Comparison of ENCODE assay signal across 8 cellular contexts in the genomic region with DNA sequence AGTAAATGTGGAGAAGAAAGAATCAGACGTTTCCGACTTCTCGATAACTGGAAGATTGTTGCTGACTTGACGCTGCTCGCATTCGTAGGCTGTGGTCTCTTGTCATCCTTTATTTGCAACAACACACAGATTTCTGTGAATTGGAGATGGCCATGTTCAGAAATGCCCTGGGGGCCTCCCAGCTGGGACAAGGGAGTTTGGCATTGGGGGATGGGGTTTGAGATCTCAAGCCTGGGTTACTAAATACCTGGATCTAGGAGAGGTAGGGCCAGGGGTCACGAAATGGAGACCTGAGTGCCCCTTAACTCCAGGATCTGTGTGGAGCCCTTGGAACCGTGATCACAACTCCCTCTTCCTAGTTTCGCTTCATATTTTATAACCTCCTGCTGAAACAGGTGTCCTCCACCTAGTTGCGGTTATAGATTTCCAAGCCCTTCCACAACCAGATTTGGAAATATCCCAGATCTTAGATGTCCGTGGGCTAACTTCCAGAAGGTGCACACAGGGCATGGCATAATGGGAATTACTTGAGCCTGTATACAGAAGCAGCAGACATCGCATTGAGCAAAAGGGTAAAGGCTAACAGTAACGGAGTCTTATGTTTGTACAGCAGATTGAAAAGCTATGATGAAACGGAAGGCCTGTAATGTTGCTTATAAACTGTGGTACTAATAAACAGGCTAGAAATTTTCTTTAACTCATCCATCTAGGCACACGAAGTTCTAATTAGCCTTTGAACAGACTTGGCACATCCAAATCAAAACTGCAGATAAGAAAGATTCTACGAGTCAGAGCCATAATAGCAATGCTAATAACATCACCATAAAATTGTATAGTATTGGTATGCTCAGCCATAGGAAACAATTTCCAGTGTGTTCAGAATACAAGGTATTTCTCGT. TPM values are rescaled to one million over a fixed set of nuclear protein-coding genes. Genes with fewer than 3 reads are reported as not detected.
DNase-seq lines count a peak whose midpoint lies in the region; ATAC-seq and TF ChIP-seq lines count a peak whose summit lies in the region.

No MANE protein-coding gene starts in this region.

- no peak for ATAC-seq in WTC11
- no peak for ATAC-seq in upper lobe of right lung
- no peak for ATAC-seq in esophagus mucosa
- ATAC-seq in GM21717 (IDR thresholded peaks at IDR 0.05; ENCODE audit: unreplicated experiment), result no peak

- H3K27ac Mint-ChIP-seq in CD8-positive, alpha-beta memory T cell, result no peak overlapping the region
- H3K27ac Mint-ChIP-seq in WTC11, result no peak overlapping the region

- no peaks in the 10 kb centered on the region for H3K27me3 ChIP-seq in CD8-positive, alpha-beta memory T cell (ENCODE audit: insufficient read depth, low read length, poor library complexity, severe bottlenecking)
- H3K27me3 ChIP-seq in HL-60 (ENCODE audit: insufficient read depth, poor library complexity, severe bottlenecking) (no peaks in the 10 kb centered on the region), ectodermal cell (ENCODE audit: control insufficient read depth, insufficient read depth, low read length, poor library complexity, severe bottlenecking) (no peaks in the 10 kb centered on the region), upper lobe of right lung (no peaks in the 10 kb centered on the region)

- peak overlapping the region; percentile 89 for H3K4me3 ChIP-seq in CD8-positive, alpha-beta memory T cell (ENCODE audit: low read length)
- H3K4me3 ChIP-seq in HL-60 (replicated peaks; ENCODE audit: insufficient read depth, low read length) (peak overlapping the region; percentile 86), ectodermal cell (ENCODE audit: insufficient read depth, low read depth, low read length) (peak overlapping the region; percentile 66), mesodermal cell (ENCODE audit: extremely low read depth, insufficient read depth, low read length, poor library complexity, severe bottlenecking) (peak overlapping the region; percentile 81), upper lobe of right lung (peak overlapping the region; percentile 65)

- H3K9me3 ChIP-seq in CD8-positive, alpha-beta memory T cell (ENCODE audit: low read length), result no peaks in the 10 kb centered on the region
- H3K9me3 ChIP-seq in ectodermal cell (ENCODE audit: control insufficient read depth, low read length), result no peaks in the 10 kb centered on the region
- no peaks in the 10 kb centered on the region for H3K9me3 ChIP-seq in mesodermal cell (ENCODE audit: control insufficient read depth, low read length)
- H3K9me3 ChIP-seq in upper lobe of right lung, result no peaks in the 10 kb centered on the region

- H3K36me3 ChIP-seq in CD8-positive, alpha-beta memory T cell (ENCODE audit: insufficient read depth, low read length), result no peaks in the 10 kb centered on the region
- H3K36me3 ChIP-seq in ectodermal cell (ENCODE audit: control insufficient read depth, insufficient read depth, low read length) (no peaks in the 10 kb centered on the region), mesodermal cell (ENCODE audit: control insufficient read depth, insufficient read depth, low read length) (no peaks in the 10 kb centered on the region), upper lobe of right lung (no peaks in the 10 kb centered on the region)

- H3K4me1 ChIP-seq in CD8-positive, alpha-beta memory T cell (ENCODE audit: insufficient read depth, low read length), result peaks cover 28% of the 10 kb centered on the region
- H3K4me1 ChIP-seq in ectodermal cell (ENCODE audit: control insufficient read depth, insufficient read depth, low read length) (peaks cover 8% of the 10 kb centered on the region), mesodermal cell (ENCODE audit: control insufficient read depth, insufficient read depth, low read length, poor library complexity, severe bottlenecking) (no peaks in the 10 kb centered on the region), upper lobe of right lung (peaks cover 29% of the 10 kb centered on the region)

- POLR2A ChIA-PET in CD8-positive, alpha-beta memory T cell (lab: Charles Lee), result interaction anchor here (3.5 kb wide), 1 partner anchor 49 kb away, joined by 29 read pairs; a partner anchor contains a TSS
- POLR2A ChIA-PET in WTC11 (lab: Charles Lee), result no interaction called here

- whole genome bisulfite sequencing in ectodermal cell, 2 experiments, result 36 to 38% methylated on average over 17 of the region's 17 CpGs
- 35 to 40% methylated on average over 8 to 10 of the region's 17 CpGs for WGBS in mesodermal cell (ENCODE audit: insufficient coverage in 2 of 2), 2 experiments

- CTCF ChIA-PET in CD8-positive, alpha-beta memory T cell (lab: Charles Lee), result interaction anchor here (1.7 to 2.0 kb wide), 2 partner anchors 48 to 182 kb away, joined by 3 to 8 read pairs; a partner anchor contains a TSS
- CTCF ChIA-PET in WTC11 (lab: Charles Lee), result interaction anchor here (1.7 kb wide), 1 partner anchor 48 kb away, joined by 9 read pairs; a partner anchor contains a TSS

- peaks cover 26 to 32% (median 28%) of the 10 kb centered on the region in 3 donors for H3K4me1 Mint-ChIP-seq in CD8-positive, alpha-beta memory T cell
- peaks cover 13% of the 10 kb centered on the region for H3K4me1 Mint-ChIP-seq in WTC11

- TF ChIP-seq CTCF in HL-60 (IDR thresholded peaks at IDR 0.05; ENCODE audit: insufficient read depth, low read length), result no peak
- TF ChIP-seq CTCF in WTC11 (IDR thresholded peaks at IDR 0.05), result no peak
- no peak for TF ChIP-seq CTCF in upper lobe of right lung (IDR thresholded peaks at IDR 0.05)

- H3K4me3 Mint-ChIP-seq in CD8-positive, alpha-beta memory T cell, result no peak overlapping the region
- H3K4me3 Mint-ChIP-seq in WTC11, result no peak overlapping the region

- peak in 2 of 5 donors; percentile 3 to 48 for DNase-seq in CD8-positive, alpha-beta memory T cell
- DNase-seq in HL-60 (ENCODE audit: low read depth in 1 of 2, low spot score in 1 of 2), result peak in 1 of 2 experiments; percentile 12
- peak; percentile 24 for DNase-seq in WTC11 (ENCODE audit: low spot score)
- no peak for DNase-seq in upper lobe of right lung

- intact Hi-C loops in upper lobe of right lung (cut with DNase I), result no loop called here

- no peaks in the 10 kb centered on the region for H3K9me3 Mint-ChIP-seq in CD8-positive, alpha-beta memory T cell
- no peaks in the 10 kb centered on the region for H3K9me3 Mint-ChIP-seq in WTC11

- H3K27ac ChIP-seq in CD8-positive, alpha-beta memory T cell (ENCODE audit: low read depth, low read length), result peak overlapping the region; percentile 76
- peak overlapping the region; percentile 83 for H3K27ac ChIP-seq in HL-60 (replicated peaks)
- H3K27ac ChIP-seq in ectodermal cell (ENCODE audit: insufficient read depth, low read depth, low read length, poor library complexity, severe bottlenecking), result no peak overlapping the region
- H3K27ac ChIP-seq in mesodermal cell (ENCODE audit: low read depth, low read length, severe bottlenecking), result peak overlapping the region; percentile 77
- H3K27ac ChIP-seq in upper lobe of right lung, result peak overlapping the region; percentile 98

- H3K36me3 Mint-ChIP-seq in CD8-positive, alpha-beta memory T cell, result peaks cover 0 to 9% (median 1%) of the 10 kb centered on the region in 3 donors
- H3K36me3 Mint-ChIP-seq in WTC11, result no peaks in the 10 kb centered on the region

- peaks cover 0 to 2% of the 10 kb centered on the region in 2 donors for H3K27me3 Mint-ChIP-seq in CD8-positive, alpha-beta memory T cell
- no peaks in the 10 kb centered on the region for H3K27me3 Mint-ChIP-seq in WTC11 (ENCODE audit: low read depth)

TF ChIP-seq in WTC11, 78 proteins besides CTCF, POLR2A, EP300 and RAD21 (continues in another document):
- TF ChIP-seq RELA (CRISPR knock-in tag; IDR thresholded peaks at IDR 0.05; ENCODE audit: borderline replicate concordance), result no peak
- no peak for TF ChIP-seq JUN (CRISPR knock-in tag; IDR thresholded peaks at IDR 0.05)
- no peak for TF ChIP-seq FOXK1 (CRISPR knock-in tag; IDR thresholded peaks at IDR 0.05)
- TF ChIP-seq, protein P1, sequence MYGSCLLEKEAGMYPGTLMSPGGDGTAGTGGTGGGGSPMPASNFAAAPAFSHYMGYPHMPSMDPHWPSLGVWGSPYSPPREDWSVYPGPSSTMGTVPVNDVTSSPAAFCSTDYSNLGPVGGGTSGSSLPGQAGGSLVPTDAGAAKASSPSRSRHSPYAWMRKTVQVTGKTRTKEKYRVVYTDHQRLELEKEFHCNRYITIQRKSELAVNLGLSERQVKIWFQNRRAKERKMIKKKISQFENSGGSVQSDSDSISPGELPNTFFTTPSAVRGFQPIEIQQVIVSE (CRISPR knock-in tag; IDR thresholded peaks at IDR 0.05; ENCODE audit: borderline replicate concordance), result no peak
- no peak for TF ChIP-seq TCF7 (CRISPR knock-in tag; IDR thresholded peaks at IDR 0.05; ENCODE audit: low read depth)
- no peak for TF ChIP-seq ATF1 (CRISPR knock-in tag; IDR thresholded peaks at IDR 0.05)
- no peak for TF ChIP-seq ZNF121 (CRISPR knock-in tag; IDR thresholded peaks at IDR 0.05)

RNA-seq across cellular contexts. Expression of a gene that starts 1.0 kb away (rescaled TPM):
- 10 to 100 TPM; 11.2 to 13.2 TPM for total RNA-seq in CD8-positive, alpha-beta memory T cell
- 4.9 TPM for polyA plus RNA-seq in CD8-positive, alpha-beta memory T cell
- total RNA-seq in WTC11 (2021), result 14.8 to 16.4 TPM (median 15.9 TPM) in 3 replicates
- 8.2 TPM for polyA plus RNA-seq in ectodermal cell (2013, experiment 1 of 4)
- 10.9 TPM for polyA plus RNA-seq in ectodermal cell (2013, experiment 2 of 4)
- polyA plus RNA-seq in ectodermal cell (2013, experiment 3 of 4), result 7.8 TPM
- 9.8 TPM for polyA plus RNA-seq in ectodermal cell (2013, experiment 4 of 4)
- 7.9 TPM for polyA plus RNA-seq in mesodermal cell (2013, experiment 1 of 2)
- polyA plus RNA-seq in mesodermal cell (2013, experiment 2 of 2), result 5.5 TPM
- 22.2 TPM for total RNA-seq in upper lobe of right lung
- 10.7 TPM for total RNA-seq in esophagus mucosa

RNA-seq across cellular contexts. Expression of a gene that starts 48.6 kb away (rescaled TPM):
- total RNA-seq in CD8-positive, alpha-beta memory T cell, result 100 to 1,000 TPM; 194 to 199 TPM
- 77.7 TPM for polyA plus RNA-seq in CD8-positive, alpha-beta memory T cell
- total RNA-seq in WTC11 (2021), result 170 to 193 TPM (median 175 TPM) in 3 replicates
- 193 TPM for polyA plus RNA-seq in ectodermal cell (2013, experiment 1 of 4)
- polyA plus RNA-seq in ectodermal cell (2013, experiment 2 of 4), result 189 TPM
- 124 TPM for polyA plus RNA-seq in ectodermal cell (2013, experiment 3 of 4)
- 140 TPM for polyA plus RNA-seq in ectodermal cell (2013, experiment 4 of 4)
- polyA plus RNA-seq in mesodermal cell (2013, experiment 1 of 2), result 96.5 TPM
- polyA plus RNA-seq in mesodermal cell (2013, experiment 2 of 2), result 93.5 TPM
- 90.0 TPM for total RNA-seq in upper lobe of right lung
- 120 TPM for total RNA-seq in esophagus mucosa

RNA-seq across cellular contexts. Expression of a gene that starts 49.4 kb away (rescaled TPM):
- total RNA-seq in CD8-positive, alpha-beta memory T cell, result 10 to 100 TPM; 45.4 to 48.0 TPM
- 34.0 TPM for polyA plus RNA-seq in CD8-positive, alpha-beta memory T cell
- total RNA-seq in WTC11 (2021), result 85.6 to 90.7 TPM (median 88.9 TPM) in 3 replicates
- polyA plus RNA-seq in ectodermal cell (2013, experiment 1 of 4), result 46.0 TPM
- 47.0 TPM for polyA plus RNA-seq in ectodermal cell (2013, experiment 2 of 4)
- polyA plus RNA-seq in ectodermal cell (2013, experiment 3 of 4), result 34.7 TPM
- 36.2 TPM for polyA plus RNA-seq in ectodermal cell (2013, experiment 4 of 4)
- 35.4 TPM for polyA plus RNA-seq in mesodermal cell (2013, experiment 1 of 2)
- polyA plus RNA-seq in mesodermal cell (2013, experiment 2 of 2), result 35.3 TPM
- 102 TPM for total RNA-seq in upper lobe of right lung
- total RNA-seq in esophagus mucosa, result 59.5 TPM
